8 cellular contexts compared by ENCODE assay signal in the genomic region with DNA sequence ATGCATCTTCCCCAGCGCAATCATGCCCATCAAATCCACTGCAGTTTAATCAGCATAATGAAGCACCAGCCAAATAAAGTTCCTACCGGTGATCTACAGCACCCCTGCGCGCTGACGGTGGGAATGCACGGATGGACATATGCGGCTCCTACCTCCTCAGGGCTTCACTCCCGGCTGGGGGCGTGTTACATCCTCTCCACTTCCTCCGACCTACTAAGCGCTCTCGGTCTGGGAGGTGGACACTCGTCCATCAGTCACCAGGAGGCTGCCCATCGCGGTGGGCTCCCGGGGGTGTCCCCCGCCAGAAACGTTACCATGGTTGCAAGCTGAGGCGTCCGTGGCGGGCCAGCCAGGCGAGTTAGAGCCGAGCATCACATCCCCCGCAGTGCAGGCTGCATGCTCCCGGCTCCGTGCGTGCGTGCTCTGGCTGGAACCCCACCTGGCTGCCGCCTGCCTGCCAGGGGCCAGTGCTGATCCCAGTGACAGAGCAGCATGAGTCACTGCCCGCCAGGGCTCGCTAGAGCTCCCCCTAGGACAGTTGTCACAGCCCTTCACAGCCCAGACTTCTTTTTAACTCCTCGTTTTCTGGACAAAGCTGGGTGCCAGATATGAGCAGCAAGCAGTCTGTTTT.
DNase-seq lines count a peak whose midpoint lies in the region; ATAC-seq and TF ChIP-seq lines count a peak whose summit lies in the region.

No MANE protein-coding gene starts in this region.

- no peak overlapping the region for H3K27ac Mint-ChIP-seq in activated CD4-positive, alpha-beta memory T cell treated with anti-CD3 and anti-CD28 coated beads, Interleukin-2, amount 10 ng/mL, durations not matched to agents 7 days and 5 days

- peak; percentile 100 for ATAC-seq in HCT116
- no peak for ATAC-seq in HG03280 (IDR thresholded peaks at IDR 0.05; ENCODE audit: unreplicated experiment)

- no peaks in the 10 kb centered on the region for H3K27me3 Mint-ChIP-seq in activated CD4-positive, alpha-beta memory T cell treated with anti-CD3 and anti-CD28 coated beads, Interleukin-2, amount 10 ng/mL, durations not matched to agents 7 days and 5 days

- no peak overlapping the region for H3K4me3 ChIP-seq in HCT116 (replicated peaks in 1 of 2; ENCODE audit: low read depth in 1 of 2, low read length in 2 of 2)
- peak overlapping the region; percentile 73 for H3K4me3 ChIP-seq in osteoblast (ENCODE audit: insufficient read depth, low read length)

- H2AFZ ChIP-seq in HCT116 (ENCODE audit: low read depth, low read length, poor library complexity, severe bottlenecking) (no peak overlapping the region), osteoblast (ENCODE audit: low read length) (peak overlapping the region; percentile 92)

- no peak for TF ChIP-seq POLR2A in HCT116 (IDR thresholded peaks at IDR 0.05; ENCODE audit: borderline replicate concordance, extremely low read depth, insufficient read depth, insufficient read length)

- H3K4me1 ChIP-seq in HCT116 (ENCODE audit: control insufficient read depth in 1 of 2, insufficient read depth in 2 of 2, low read length in 2 of 2), result peaks cover 0 to 18% of the 10 kb centered on the region in 2 experiments; a peak in 3 of 4 replicates
- H3K4me1 ChIP-seq in osteoblast (ENCODE audit: insufficient read depth, low read length), result peaks cover 37% of the 10 kb centered on the region

- peaks cover 5% of the 10 kb centered on the region for H3K4me1 Mint-ChIP-seq in activated CD4-positive, alpha-beta memory T cell treated with anti-CD3 and anti-CD28 coated beads, Interleukin-2, amount 10 ng/mL, durations not matched to agents 7 days and 5 days

- peak; percentile 70 for TF ChIP-seq CTCF in 22Rv1 (IDR thresholded peaks at IDR 0.05)
- TF ChIP-seq CTCF in HCT116 (IDR thresholded peaks at IDR 0.05 in 2 of 3, conservative IDR thresholded peaks at IDR 0.05 in 1 of 3; ENCODE audit: borderline replicate concordance in 1 of 3, insufficient read depth in 1 of 3, low read depth in 2 of 3, low read length in 2 of 3), result peak; percentile 45 to 66 (median 57); a peak in 5 of 6 replicates
- peak; percentile 38 for TF ChIP-seq CTCF in osteoblast (IDR thresholded peaks at IDR 0.05; ENCODE audit: extremely low read depth, low read depth, low read length)

- POLR2A ChIA-PET in HCT116 (lab: Charles Lee), result no interaction called here
- POLR2A ChIA-PET in activated CD4-positive, alpha-beta memory T cell treated with anti-CD3 and anti-CD28 coated beads, Interleukin-2, amount 10 ng/mL, durations not matched to agents 7 days and 5 days (lab: Charles Lee), result no interaction called here

- H3K9ac ChIP-seq in HCT116 (ENCODE audit: low read length), result peak overlapping the region; percentile 27; the same call in 1 of the 2 replicates

- peaks cover 12% of the 10 kb centered on the region for H3K79me2 ChIP-seq in HCT116 (ENCODE audit: insufficient read depth, low read length)
- H3K79me2 ChIP-seq in osteoblast (ENCODE audit: insufficient read depth, low read length), result peaks cover 10% of the 10 kb centered on the region

- CTCF ChIA-PET in HCT116 (lab: Charles Lee), result interaction anchor here (0.6 to 1.4 kb wide), 7 partner anchors 9 to 1827 kb away, joined by 3 to 5 read pairs (median 3); no protein-coding TSS in a partner anchor
- CTCF ChIA-PET in activated CD4-positive, alpha-beta memory T cell treated with anti-CD3 and anti-CD28 coated beads, Interleukin-2, amount 10 ng/mL, durations not matched to agents 7 days and 5 days (lab: Charles Lee), result interaction anchor here (0.6 kb wide), 1 partner anchor 135 kb away, joined by 5 read pairs; no protein-coding TSS in a partner anchor

- DNase-seq in HCT116 (ENCODE audit: low read depth, low spot score) (peak; percentile 33), SW 1271 (lab: John Stamatoyannopoulos, UW) (peak; percentile 14 to 35), globus pallidus (ENCODE audit: low spot score) (peak; percentile 71), osteoblast (ENCODE audit: insufficient read length, low spot score, missing footprints) (peak; percentile 86)
- DNase-seq in central memory CD4-positive, alpha-beta T cell, result no peak
- DNase-seq in activated CD4-positive, alpha-beta memory T cell treated with anti-CD3 and anti-CD28 coated beads, Interleukin-2, amount 10 ng/mL, durations not matched to agents 7 days and 5 days, result no peak

- H3K4me2 ChIP-seq in HCT116 (ENCODE audit: low read length) (peak overlapping the region; percentile 50), osteoblast (ENCODE audit: insufficient read depth, low read length) (peak overlapping the region; percentile 91)

- no peaks in the 10 kb centered on the region for H3K9me3 ChIP-seq in HCT116 (ENCODE audit: control insufficient read depth in 1 of 2, insufficient read depth in 1 of 2, low read depth in 1 of 2, low read length in 2 of 2)
- H3K9me3 ChIP-seq in osteoblast (ENCODE audit: low read depth, low read length), result no peaks in the 10 kb centered on the region

- H3K27ac ChIP-seq in 22Rv1, result no peak overlapping the region
- H3K27ac ChIP-seq in HCT116 (ENCODE audit: low read depth, low read length), result no peak overlapping the region
- peak overlapping the region; percentile 61 for H3K27ac ChIP-seq in osteoblast (ENCODE audit: low read depth, low read length)

- H3K9me2 ChIP-seq in HCT116 (ENCODE audit: insufficient read depth), result no peaks in the 10 kb centered on the region

- H3K36me3 Mint-ChIP-seq in activated CD4-positive, alpha-beta memory T cell treated with anti-CD3 and anti-CD28 coated beads, Interleukin-2, amount 10 ng/mL, durations not matched to agents 7 days and 5 days (ENCODE audit: low read depth), result peaks cover 39% of the 10 kb centered on the region

- intact Hi-C loops in HCT116 (cut with micrococcal nuclease), result no loop called here

- peak; percentile 32; the same call in 1 of the 2 replicates for TF ChIP-seq RAD21 in HCT116 (IDR thresholded peaks at IDR 0.05; ENCODE audit: low read depth)

- peaks cover 6% of the 10 kb centered on the region; the same call in 1 of the 2 replicates for H4K20me1 ChIP-seq in HCT116 (ENCODE audit: insufficient read depth)
- no peaks in the 10 kb centered on the region for H4K20me1 ChIP-seq in osteoblast (ENCODE audit: insufficient read depth, low read length)

- H3K36me3 ChIP-seq in HCT116 (ENCODE audit: control insufficient read depth in 1 of 2, insufficient read depth in 2 of 2, low read length in 2 of 2) (no peaks in the 10 kb centered on the region; a peak in 1 of 4 replicates), osteoblast (ENCODE audit: insufficient read depth, low read length) (peaks cover 3% of the 10 kb centered on the region)

- H3K27me3 ChIP-seq in HCT116 (ENCODE audit: insufficient read depth, low read length) (no peaks in the 10 kb centered on the region), osteoblast (ENCODE audit: insufficient read depth, low read length) (no peaks in the 10 kb centered on the region)

- H3K4me3 Mint-ChIP-seq in activated CD4-positive, alpha-beta memory T cell treated with anti-CD3 and anti-CD28 coated beads, Interleukin-2, amount 10 ng/mL, durations not matched to agents 7 days and 5 days, result no peak overlapping the region

- RAD21 ChIA-PET in HCT116 (lab: Charles Lee; ENCODE audit: low non-redundant PET in 1 of 2, low total read pairs in 2 of 2, uncharacterized antibody in 2 of 2, unreplicated experiment in 2 of 2), result no interaction called here

- no TSS peak for BruUV-seq in HCT116 (replicated peaks; lab: Mats Ljungman, UMichigan)

- H3K9me3 Mint-ChIP-seq in activated CD4-positive, alpha-beta memory T cell treated with anti-CD3 and anti-CD28 coated beads, Interleukin-2, amount 10 ng/mL, durations not matched to agents 7 days and 5 days, result no peaks in the 10 kb centered on the region

TF ChIP-seq in HCT116, 20 proteins besides CTCF, POLR2A, EP300 and RAD21:
- TF ChIP-seq FOSL1 (IDR thresholded peaks at IDR 0.05; ENCODE audit: low read depth) (peak; percentile 66), CBX3 (IDR thresholded peaks at IDR 0.05; ENCODE audit: low read depth) (0 out of 2 replicates have a peak, but pooled peaks have one; percentile 40), JUND (IDR thresholded peaks at IDR 0.05) (peak; percentile 62), TCF7L2 (IDR thresholded peaks at IDR 0.05; ENCODE audit: borderline replicate concordance, extremely low read depth, insufficient read depth, insufficient read length) (peak; percentile 17), POLR2AphosphoS5 (IDR thresholded peaks at IDR 0.05; ENCODE audit: low read depth, low read length) (no peak)
- TF ChIP-seq, protein P1, sequence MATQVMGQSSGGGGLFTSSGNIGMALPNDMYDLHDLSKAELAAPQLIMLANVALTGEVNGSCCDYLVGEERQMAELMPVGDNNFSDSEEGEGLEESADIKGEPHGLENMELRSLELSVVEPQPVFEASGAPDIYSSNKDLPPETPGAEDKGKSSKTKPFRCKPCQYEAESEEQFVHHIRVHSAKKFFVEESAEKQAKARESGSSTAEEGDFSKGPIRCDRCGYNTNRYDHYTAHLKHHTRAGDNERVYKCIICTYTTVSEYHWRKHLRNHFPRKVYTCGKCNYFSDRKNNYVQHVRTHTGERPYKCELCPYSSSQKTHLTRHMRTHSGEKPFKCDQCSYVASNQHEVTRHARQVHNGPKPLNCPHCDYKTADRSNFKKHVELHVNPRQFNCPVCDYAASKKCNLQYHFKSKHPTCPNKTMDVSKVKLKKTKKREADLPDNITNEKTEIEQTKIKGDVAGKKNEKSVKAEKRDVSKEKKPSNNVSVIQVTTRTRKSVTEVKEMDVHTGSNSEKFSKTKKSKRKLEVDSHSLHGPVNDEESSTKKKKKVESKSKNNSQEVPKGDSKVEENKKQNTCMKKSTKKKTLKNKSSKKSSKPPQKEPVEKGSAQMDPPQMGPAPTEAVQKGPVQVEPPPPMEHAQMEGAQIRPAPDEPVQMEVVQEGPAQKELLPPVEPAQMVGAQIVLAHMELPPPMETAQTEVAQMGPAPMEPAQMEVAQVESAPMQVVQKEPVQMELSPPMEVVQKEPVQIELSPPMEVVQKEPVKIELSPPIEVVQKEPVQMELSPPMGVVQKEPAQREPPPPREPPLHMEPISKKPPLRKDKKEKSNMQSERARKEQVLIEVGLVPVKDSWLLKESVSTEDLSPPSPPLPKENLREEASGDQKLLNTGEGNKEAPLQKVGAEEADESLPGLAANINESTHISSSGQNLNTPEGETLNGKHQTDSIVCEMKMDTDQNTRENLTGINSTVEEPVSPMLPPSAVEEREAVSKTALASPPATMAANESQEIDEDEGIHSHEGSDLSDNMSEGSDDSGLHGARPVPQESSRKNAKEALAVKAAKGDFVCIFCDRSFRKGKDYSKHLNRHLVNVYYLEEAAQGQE (IDR thresholded peaks at IDR 0.05; ENCODE audit: low read depth), result no peak
TF ChIP-seq in HCT116: peak in this region for 4.

Comparison
In these comparisons a context has a peak if more than half of its experiments do, and no peak if none do; other contexts are left out.
1. DNase-seq: peak in HCT116 (single experiment), SW 1271 (2 of 2), globus pallidus (single experiment) and osteoblast (single experiment); none in central memory CD4-positive, alpha-beta T cell (single experiment) and activated CD4-positive, alpha-beta memory T cell treated with anti-CD3 and anti-CD28 coated beads, Interleukin-2, amount 10 ng/mL, durations not matched to agents 7 days and 5 days (single experiment).
2. Peak in every context shown above with its lines, with median percentiles within 50 percentile points of each other: CTCF ChIP-seq.